In genomic region chr3:174425422-174425821, GRCh38 we compare ENCODE assay signal across 24 cellular contexts.
"Had no signal": no experiment of that assay in that cellular context is flagged by ENCODE, and none has a peak within 500 bp of the region (broad histone marks: within the 10 kb centered on the region; RNA-seq: fewer than 3 reads in every experiment).

No MANE protein-coding gene starts in this region.

- H3K4me3 ChIP-seq: pancreas, prostate gland, right lobe of liver, sigmoid colon, stomach, thoracic aorta, thyroid gland, tibial nerve, upper lobe of left lung, vagina had no signal

- H3K4me1 ChIP-seq: pancreas, prostate gland, right lobe of liver, sigmoid colon, stomach, thyroid gland, tibial nerve, upper lobe of left lung, vagina had no signal

- H3K27ac ChIP-seq: neutrophil, pancreas, prostate gland, right lobe of liver, sigmoid colon, stomach, thoracic aorta, thyroid gland, tibial nerve, upper lobe of left lung, vagina had no signal

- DNase-seq: nephron progenitor cell; nucleus accumbens; right lobe of liver; sigmoid colon; small intestine; stimulated activated CD4-positive, alpha-beta T cell treated with anti-CD3 and anti-CD28 coated beads, Interleukin-15, amount 100 ng/mL, for 24 hours; stimulated activated CD4-positive, alpha-beta T cell treated with anti-CD3 and anti-CD28 coated beads, Interleukin-2, amount 100 ng/mL, for 24 hours; stimulated activated CD4-positive, alpha-beta T cell treated with anti-CD3 and anti-CD28 coated beads, Interleukin-2, amount 100 ng/mL, for 48 hours; stimulated activated CD4-positive, alpha-beta T cell treated with anti-CD3 and anti-CD28 coated beads, Interleukin-4, amount 100 ng/mL, for 24 hours; stimulated activated naive B cell treated with anti-CD40 and anti-IgM and Interleukin-4, amounts not matched to agents 10 μg/mL and 1 μg/mL and 100 μg/mL, for 72 hours; stimulated activated naive CD4-positive, alpha-beta T cell treated with Interleukin-2 at 50 U/mL for 16 hours; stomach; thyroid gland; trophoblast cell; upper lobe of left lung had no signal

- H3K9me3 ChIP-seq: neutrophil, pancreas, prostate gland, right lobe of liver, sigmoid colon, stomach, thoracic aorta, thyroid gland, tibial nerve, upper lobe of left lung, vagina had no signal

- ATAC-seq: natural killer cell treated with Interleukin-12 subunit alpha and Interleukin-12 subunit beta and Interleukin-15 and Interleukin-18, amount 100 ng/mL, for 72 hours; pancreas; right cardiac atrium; right lobe of liver; stimulated activated effector memory CD8-positive, alpha-beta T cell treated with anti-CD3 and anti-CD28 coated beads, Interleukin-12 subunit alpha, Interleukin-12 subunit beta, amount 100 ng/mL, for 72 hours; stimulated activated naive B cell treated with anti-CD40 and anti-IgM and Interleukin-4, amounts not matched to agents 10 μg/mL and 1 μg/mL and 100 μg/mL, for 72 hours had no signal

- H3K27me3 ChIP-seq: pancreas, right lobe of liver, sigmoid colon, stomach, thyroid gland, tibial nerve, upper lobe of left lung, vagina had no signal

- H3K36me3 ChIP-seq: neutrophil, pancreas, prostate gland, right lobe of liver, sigmoid colon, stomach, thoracic aorta, thyroid gland, tibial nerve, upper lobe of left lung, vagina had no signal
